8 cellular contexts compared by ENCODE assay signal in the genomic region with DNA sequence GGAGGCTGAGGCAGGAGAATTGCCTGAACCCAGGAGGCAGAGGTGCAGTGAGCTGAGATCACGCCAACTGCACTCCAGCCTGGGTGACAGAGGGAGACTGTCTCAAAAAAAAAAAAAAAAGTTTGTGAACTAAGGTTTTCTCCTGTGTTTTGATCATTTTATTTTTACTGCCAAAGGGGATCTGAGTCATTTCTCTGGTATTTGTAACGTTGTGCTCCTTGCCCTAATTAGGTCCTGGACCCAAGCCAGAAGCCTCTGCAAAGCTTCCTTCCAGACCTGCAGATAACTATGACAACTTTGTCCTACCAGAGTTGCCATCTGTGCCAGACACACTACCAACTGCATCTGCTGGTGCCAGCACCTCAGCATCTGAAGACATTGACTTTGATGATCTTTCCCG. TPM values are rescaled to one million over a fixed set of nuclear protein-coding genes. Genes with fewer than 3 reads are reported as not detected.
DNase-seq lines count a peak whose midpoint lies in the region; ATAC-seq and TF ChIP-seq lines count a peak whose summit lies in the region.

No MANE protein-coding gene starts in this region.

- H3K27me3 ChIP-seq in brain microvascular endothelial cell (replicated peaks), result no peaks in the 10 kb centered on the region
- no peaks in the 10 kb centered on the region for H3K27me3 ChIP-seq in right lobe of liver
- no peaks in the 10 kb centered on the region for H3K27me3 ChIP-seq in aorta (ENCODE audit: control insufficient read depth in 1 of 2, insufficient read depth in 2 of 2, low read length in 1 of 2)

- intact Hi-C loops in right lobe of liver (cut with DNase I) (no loop called here), aorta (cut with DNase I) (loop anchor here in 1 of 2 donors (5.0 kb wide), 1 partner anchor 45 kb away; the partner anchor contains the start of gene ZNF821)

- H3K4me3 Mint-ChIP-seq in stimulated activated naive CD8-positive, alpha-beta T cell treated with anti-CD3 and anti-CD28 coated beads, Interleukin-15, Interleukin-2, amounts not matched to agents 100 ng/mL and 50 ng/mL, for 24 hours, result no peak overlapping the region
- no peak overlapping the region for H3K4me3 Mint-ChIP-seq in stimulated activated naive CD8-positive, alpha-beta T cell treated with anti-CD3 and anti-CD28 coated beads, Interleukin-15, amount 100 ng/mL, for 72 hours

- no peak for TF ChIP-seq POLR2A in right lobe of liver (IDR thresholded peaks at IDR 0.05)

- no peak for ATAC-seq in stimulated activated naive CD8-positive, alpha-beta T cell treated with anti-CD3 and anti-CD28 coated beads, Interleukin-15, amount 100 ng/mL, for 72 hours
- peak; percentile 51 to 57 (median 54) for ATAC-seq in right lobe of liver
- ATAC-seq in aorta (ENCODE audit: low FRiP score), result peak; percentile 51

- TF ChIP-seq CTCF in brain microvascular endothelial cell (IDR thresholded peaks at IDR 0.05; ENCODE audit: low read depth, low read length, missing control alignments) (no peak), right lobe of liver (IDR thresholded peaks at IDR 0.05) (no peak)

- H3K4me1 ChIP-seq in right lobe of liver (peaks cover 0 to 7% (median 2%) of the 10 kb centered on the region in 4 donors), aorta (ENCODE audit: control insufficient read depth in 1 of 2, insufficient read depth in 2 of 2, low read length in 2 of 2) (peaks cover 1 to 6% of the 10 kb centered on the region in 2 donors)

- H3K27me3 Mint-ChIP-seq in stimulated activated naive CD8-positive, alpha-beta T cell treated with anti-CD3 and anti-CD28 coated beads, Interleukin-15, Interleukin-2, amounts not matched to agents 100 ng/mL and 50 ng/mL, for 24 hours, result no peaks in the 10 kb centered on the region
- H3K27me3 Mint-ChIP-seq in stimulated activated naive CD8-positive, alpha-beta T cell treated with anti-CD3 and anti-CD28 coated beads, Interleukin-15, amount 100 ng/mL, for 72 hours, result no peaks in the 10 kb centered on the region

- no peak overlapping the region for H3K4me3 ChIP-seq in brain microvascular endothelial cell (ENCODE audit: low read depth, low read length)
- H3K4me3 ChIP-seq in right lobe of liver, result no peak overlapping the region
- no peak overlapping the region for H3K4me3 ChIP-seq in aorta (ENCODE audit: low read length in 2 of 2)

- in situ Hi-C loops in brain microvascular endothelial cell (cut with HindIII; ENCODE audit: low pct_ligation_motif_present, low sequenced_read_pairs), result no loop called here

- 44% methylated on average over 3 of the region's 3 CpGs for WGBS in right lobe of liver (ENCODE audit: insufficient coverage, low coverage, low lambda C conversion rate, missing lambda C conversion rate)
- 2 to 5% methylated on average over 3 of the region's 3 CpGs for WGBS in aorta, 2 donors

- H3K36me3 ChIP-seq in brain microvascular endothelial cell (replicated peaks), result peaks cover 59% of the 10 kb centered on the region
- H3K36me3 ChIP-seq in right lobe of liver, result peaks cover 13 to 84% (median 37%) of the 10 kb centered on the region in 4 donors
- H3K36me3 ChIP-seq in aorta (ENCODE audit: control insufficient read depth in 1 of 2, insufficient read depth in 2 of 2, low read length in 1 of 2), result peaks cover 3 to 5% of the 10 kb centered on the region in 2 donors

- no peak for DNase-seq in stimulated activated naive CD8-positive, alpha-beta T cell treated with anti-CD3 and anti-CD28 coated beads, Interleukin-15, amount 100 ng/mL, for 72 hours
- DNase-seq in brain microvascular endothelial cell (peak; percentile 77), right lobe of liver (no peak), aorta (peak in 1 of 2 donors; percentile 73), SKM-1 (lab: John Stamatoyannopoulos, UW; ENCODE audit: unreplicated experiment) (no peak)
- no peak for DNase-seq in stimulated activated CD4-positive, alpha-beta T cell treated with anti-CD3 and anti-CD28 coated beads, Interleukin-12 subunit alpha, Interleukin-12 subunit beta, amount 100 ng/mL, for 4 hours
- no peak for DNase-seq in activated CD4-positive, CD25-positive, alpha-beta regulatory T cell treated with anti-CD3 and anti-CD28 coated beads, Interleukin-2, amount 50 U/mL, for 72 hours

- no peaks in the 10 kb centered on the region for H3K9me3 Mint-ChIP-seq in stimulated activated naive CD8-positive, alpha-beta T cell treated with anti-CD3 and anti-CD28 coated beads, Interleukin-15, Interleukin-2, amounts not matched to agents 100 ng/mL and 50 ng/mL, for 24 hours
- no peaks in the 10 kb centered on the region for H3K9me3 Mint-ChIP-seq in stimulated activated naive CD8-positive, alpha-beta T cell treated with anti-CD3 and anti-CD28 coated beads, Interleukin-15, amount 100 ng/mL, for 72 hours

- H3K4me1 Mint-ChIP-seq in stimulated activated naive CD8-positive, alpha-beta T cell treated with anti-CD3 and anti-CD28 coated beads, Interleukin-15, Interleukin-2, amounts not matched to agents 100 ng/mL and 50 ng/mL, for 24 hours (ENCODE audit: low read depth), result peaks cover 3% of the 10 kb centered on the region
- H3K4me1 Mint-ChIP-seq in stimulated activated naive CD8-positive, alpha-beta T cell treated with anti-CD3 and anti-CD28 coated beads, Interleukin-15, amount 100 ng/mL, for 72 hours, result no peaks in the 10 kb centered on the region

- H3K27ac ChIP-seq in brain microvascular endothelial cell, result peak overlapping the region; percentile 31
- peak overlapping the region in 2 of 3 donors; percentile 37 to 42 for H3K27ac ChIP-seq in right lobe of liver
- peak overlapping the region in 1 of 2 donors; percentile 60 for H3K27ac ChIP-seq in aorta (ENCODE audit: low read depth in 1 of 2, low read length in 2 of 2)

- no peaks in the 10 kb centered on the region for H3K9me3 ChIP-seq in right lobe of liver
- no peaks in the 10 kb centered on the region for H3K9me3 ChIP-seq in aorta (ENCODE audit: control insufficient read depth, low read length)

- H3K36me3 Mint-ChIP-seq in stimulated activated naive CD8-positive, alpha-beta T cell treated with anti-CD3 and anti-CD28 coated beads, Interleukin-15, Interleukin-2, amounts not matched to agents 100 ng/mL and 50 ng/mL, for 24 hours (ENCODE audit: low read depth), result peaks cover 70% of the 10 kb centered on the region

- peak overlapping the region; percentile 62 for H3K27ac Mint-ChIP-seq in stimulated activated naive CD8-positive, alpha-beta T cell treated with anti-CD3 and anti-CD28 coated beads, Interleukin-15, Interleukin-2, amounts not matched to agents 100 ng/mL and 50 ng/mL, for 24 hours
- H3K27ac Mint-ChIP-seq in stimulated activated naive CD8-positive, alpha-beta T cell treated with anti-CD3 and anti-CD28 coated beads, Interleukin-15, amount 100 ng/mL, for 72 hours, result no peak overlapping the region

RNA-seq across cellular contexts. Expression of gene IST1, which starts 32.1 kb away (rescaled TPM):
- total RNA-seq in right lobe of liver (10 to 100 TPM; 44.7 to 73.4 (median 65.5) TPM), aorta (100 to 1,000 TPM; 152 to 202 TPM)
- polyA plus RNA-seq in aorta, result 100 to 1,000 TPM in 1 of 2 donors, 10 to 100 TPM in 1; 52.5 to 150 TPM

RNA-seq across cellular contexts. Expression of gene ZNF821, which starts 43.4 kb away (rescaled TPM):
- total RNA-seq in right lobe of liver, result 1 to 10 TPM; 1.3 to 3.8 (median 1.7) TPM
- 1 to 10 TPM; 7.9 to 9.9 TPM for total RNA-seq in aorta
- 1 to 10 TPM; 5.4 to 9.2 TPM for polyA plus RNA-seq in aorta
